Comparison of ENCODE assay signal across 17 cellular contexts in the genomic region with DNA sequence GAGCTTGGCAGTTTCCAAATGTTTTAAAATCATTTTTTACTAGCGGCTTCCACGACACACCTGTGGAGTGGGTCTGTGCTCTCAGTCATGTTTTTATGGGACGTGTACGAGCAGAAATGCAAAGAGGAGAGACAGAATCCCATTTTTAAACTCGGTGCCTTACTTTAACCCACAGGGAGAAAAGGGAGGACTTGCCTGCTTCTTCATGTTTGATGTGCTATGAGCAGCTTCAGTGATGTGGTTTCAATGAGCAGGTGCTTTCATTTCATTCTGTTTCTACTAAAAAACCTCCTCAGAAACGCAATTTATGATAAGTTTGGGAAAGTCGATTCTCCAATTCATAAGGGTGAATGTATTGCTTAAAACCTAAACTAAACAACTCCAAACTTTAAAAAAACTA.
"Had no signal": no experiment of that assay in that cellular context is flagged by ENCODE, and none has a peak within 500 bp of the region (broad histone marks: within the 10 kb centered on the region; RNA-seq: fewer than 3 reads in every experiment).

No MANE protein-coding gene starts in this region.

- H3K9ac ChIP-seq: parathyroid adenoma had no signal

- DNase-seq: dorsolateral prefrontal cortex; effector CD4-positive, alpha-beta T cell; gastrocnemius medialis; head of caudate nucleus; kidney; mesenchymal stem cell; mucosa of descending colon; naive B cell; stimulated activated CD4-positive, alpha-beta T cell treated with anti-CD3 and anti-CD28 coated beads, Interleukin-2, amount 100 ng/mL, for 24 hours; stimulated activated CD4-positive, alpha-beta T cell treated with anti-CD3 and anti-CD28 coated beads, Interleukin-4, amount 100 ng/mL, for 4 hours; trophoblast cell had no signal

- H3K9me3 ChIP-seq: gastrocnemius medialis, mucosa of descending colon had no signal

- H3K27me3 ChIP-seq: gastrocnemius medialis had no signal

- H3K27ac ChIP-seq: dorsolateral prefrontal cortex, gastrocnemius medialis, parathyroid adenoma had no signal

- H3K4me3 ChIP-seq: dorsolateral prefrontal cortex, gastrocnemius medialis, lung, mucosa of descending colon had no signal

- H3K36me3 ChIP-seq: gastrocnemius medialis had no signal

- H2AFZ ChIP-seq: parathyroid adenoma had no signal

- H3K4me1 ChIP-seq: gastrocnemius medialis, parathyroid adenoma had no signal

- H3K79me2 ChIP-seq: parathyroid adenoma had no signal

- ATAC-seq: gastrocnemius medialis; left lobe of liver; mucosa of descending colon; natural killer cell treated with Interleukin-12 subunit alpha and Interleukin-12 subunit beta and Interleukin-15 and Interleukin-18, amount 100 ng/mL, for 72 hours; sciatic nerve; stimulated activated memory B cell treated with anti-CD40 and anti-IgM and Interleukin-4, amounts not matched to agents 10 μg/mL and 1 μg/mL and 100 μg/mL, for 72 hours had no signal
